In the genomic region with DNA sequence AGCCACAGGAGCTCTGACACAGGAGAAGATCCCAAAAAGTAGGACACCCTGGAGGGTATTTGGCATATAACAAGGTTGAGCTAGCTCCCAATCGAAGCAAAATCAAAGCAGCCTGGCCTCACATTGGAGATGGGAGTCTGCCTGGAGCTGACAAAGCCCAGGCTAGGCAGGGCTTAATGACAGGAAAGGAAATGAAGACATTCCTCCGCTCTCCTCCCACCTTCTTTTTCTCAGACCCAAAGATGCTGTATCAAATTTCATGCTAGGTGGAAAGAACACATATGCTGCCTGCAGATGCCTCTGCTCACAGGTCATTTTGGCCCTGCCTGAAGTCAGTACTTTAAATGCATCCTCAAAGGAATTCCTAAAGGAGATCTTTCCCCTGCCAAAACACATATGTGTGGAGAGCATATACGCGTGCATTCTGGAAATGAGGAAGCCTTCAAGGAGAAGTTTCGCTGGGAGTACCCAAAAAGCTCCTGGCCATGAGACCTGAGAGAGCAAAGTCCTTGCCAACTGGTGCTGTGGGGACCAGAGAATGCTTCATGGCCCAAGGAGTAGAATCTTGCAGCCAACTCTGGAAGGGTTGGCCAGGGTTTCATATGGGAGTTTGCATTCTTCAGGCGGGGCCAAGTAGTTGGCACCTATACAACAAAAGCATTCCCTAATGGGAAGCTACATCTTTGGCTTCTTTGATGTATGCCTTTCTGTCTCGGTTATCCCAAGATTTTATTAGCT, we compare ENCODE assay signal across 27 cellular contexts.
A peak's percentile ranks its signal among the peaks of the same experiment; 100 is the strongest.
DNase-seq lines count a peak whose midpoint lies in the region; ATAC-seq and TF ChIP-seq lines count a peak whose summit lies in the region.
"Had no signal": no experiment of that assay in that cellular context is flagged by ENCODE, and none has a peak within 500 bp of the region (broad histone marks: within the 10 kb centered on the region; RNA-seq: fewer than 3 reads in every experiment).

No MANE protein-coding gene starts in this region.

- intact Hi-C loops in MCF 10A (cut with micrococcal nuclease) = loop anchor here (10.0 kb wide), 1 partner anchor 393 kb away; no protein-coding TSS in a partner anchor
- intact Hi-C loops in transverse colon (cut with DNase I; ENCODE audit: low total_unique reads) = no loop called here

- no peaks in the 10 kb centered on the region for H3K36me3 Mint-ChIP-seq in MCF 10A (ENCODE audit: insufficient read depth, unreplicated experiment)
- H3K36me3 Mint-ChIP-seq in type B pancreatic cell = no peaks in the 10 kb centered on the region
- H3K36me3 Mint-ChIP-seq: activated naive CD4-positive, alpha-beta T cell treated with anti-CD3 and anti-CD28 coated beads, Interleukin-2, amount 50 U/mL, for 72 hours; brain; stimulated activated naive B cell treated with anti-CD40 and anti-IgM and Interleukin-4, amounts not matched to agents 10 μg/mL and 1 μg/mL and 100 μg/mL, for 72 hours had no signal

- no peak for TF ChIP-seq EP300 in transverse colon (IDR thresholded peaks at IDR 0.05; ENCODE audit: low read depth)

- H3K27ac Mint-ChIP-seq in MCF 10A (ENCODE audit: low read depth, unreplicated experiment) (no peak overlapping the region), type B pancreatic cell (peak overlapping the region; percentile 55)
- H3K27ac Mint-ChIP-seq: activated B cell treated with CpG ODN at 0.5 μM for 24 hours; activated naive CD4-positive, alpha-beta T cell treated with anti-CD3 and anti-CD28 coated beads, Interleukin-2, amount 50 U/mL, for 72 hours; brain; stimulated activated naive B cell treated with anti-CD40 and anti-IgM and Interleukin-4, amounts not matched to agents 10 μg/mL and 1 μg/mL and 100 μg/mL, for 72 hours had no signal

- peak; percentile 9 for DNase-seq in NCI-H146 (lab: John Stamatoyannopoulos, UW)
- no peak for DNase-seq in NCI-H146 treated with DMSO at 0.1 percent for 48 hours (lab: John Stamatoyannopoulos, UW; ENCODE audit: unreplicated experiment)
- peak; percentile 70 for DNase-seq in MCF 10A (ENCODE audit: unreplicated experiment)
- peak; percentile 26 for DNase-seq in inferior parietal cortex (ENCODE audit: extremely low spot score)
- DNase-seq in type B pancreatic cell (ENCODE audit: extremely low spot score, unreplicated experiment) = no peak
- DNase-seq in HCEC 1CT = no peak
- DNase-seq in transverse colon = no peak
- DNase-seq: 8988T; activated B cell treated with CpG ODN at 0.5 μM for 24 hours; activated T-cell treated with anti-CD3 and anti-CD28 coated beads, Interleukin-2, amount 50 U/mL, for 48 hours; COR-L47; cortex of kidney; EL; foreskin fibroblast; Karpas-422; left ventricle myocardium inferior; NCI-H1417; NCI-H774; occipital lobe; right cardiac atrium; SJCRH30; stimulated activated naive B cell treated with anti-CD40 and anti-IgM and Interleukin-4, amounts not matched to agents 10 μg/mL and 1 μg/mL and 100 μg/mL, for 72 hours; T-helper 2 cell; tibial artery had no signal

- H3K4me3 Mint-ChIP-seq in MCF 10A (ENCODE audit: unreplicated experiment) (no peak overlapping the region), type B pancreatic cell (no peak overlapping the region)
- H3K4me3 Mint-ChIP-seq: activated B cell treated with CpG ODN at 0.5 μM for 24 hours; brain; stimulated activated naive B cell treated with anti-CD40 and anti-IgM and Interleukin-4, amounts not matched to agents 10 μg/mL and 1 μg/mL and 100 μg/mL, for 72 hours had no signal

- in situ Hi-C loops in transverse colon (cut with MboI; ENCODE audit: low pct_ligation_motif_present in 1 of 4, low pct_unique_long_range_greater_than_20kb in 1 of 4, low sequenced_read_pairs in 3 of 4) = no loop called here

- H3K27ac ChIP-seq in transverse colon = no peak overlapping the region
- H3K27ac ChIP-seq: left ventricle myocardium inferior, SJCRH30, tibial artery had no signal

- H3K9me3 Mint-ChIP-seq in MCF 10A (ENCODE audit: unreplicated experiment) = no peaks in the 10 kb centered on the region
- no peaks in the 10 kb centered on the region for H3K9me3 Mint-ChIP-seq in type B pancreatic cell
- H3K9me3 Mint-ChIP-seq: activated B cell treated with CpG ODN at 0.5 μM for 24 hours; brain; stimulated activated naive B cell treated with anti-CD40 and anti-IgM and Interleukin-4, amounts not matched to agents 10 μg/mL and 1 μg/mL and 100 μg/mL, for 72 hours had no signal

- H3K27me3 Mint-ChIP-seq in MCF 10A (ENCODE audit: insufficient read depth, unreplicated experiment) = peaks cover 7% of the 10 kb centered on the region
- H3K27me3 Mint-ChIP-seq in type B pancreatic cell = peaks cover 6% of the 10 kb centered on the region
- H3K27me3 Mint-ChIP-seq: brain had no signal

- H3K36me3 ChIP-seq in transverse colon = no peaks in the 10 kb centered on the region
- H3K36me3 ChIP-seq: left ventricle myocardium inferior, SJCRH30, tibial artery had no signal

- peaks cover 30% of the 10 kb centered on the region for H3K4me1 Mint-ChIP-seq in MCF 10A (ENCODE audit: insufficient read depth, unreplicated experiment)
- peaks cover 44% of the 10 kb centered on the region for H3K4me1 Mint-ChIP-seq in type B pancreatic cell (ENCODE audit: unreplicated experiment)
- H3K4me1 Mint-ChIP-seq: activated B cell treated with CpG ODN at 0.5 μM for 24 hours; stimulated activated naive B cell treated with anti-CD40 and anti-IgM and Interleukin-4, amounts not matched to agents 10 μg/mL and 1 μg/mL and 100 μg/mL, for 72 hours had no signal

- TF ChIP-seq POLR2A in transverse colon (IDR thresholded peaks at IDR 0.05) = no peak

- no TSS peak for BruUV-seq in MCF 10A (replicated peaks; lab: Mats Ljungman, UMichigan)

- POLR2A ChIA-PET in MCF 10A (lab: Yijun Ruan, JAX) = interaction anchor here (0.8 to 2.5 kb wide), 4 partner anchors 12 to 120 kb away, joined by 3 to 10 read pairs (median 7); no protein-coding TSS in a partner anchor

- H3K9me3 ChIP-seq in transverse colon = no peaks in the 10 kb centered on the region
- H3K9me3 ChIP-seq: left ventricle myocardium inferior, SJCRH30, tibial artery had no signal

- H3K4me3 ChIP-seq in transverse colon = no peak overlapping the region
- H3K4me3 ChIP-seq: left ventricle myocardium inferior, SJCRH30, tibial artery had no signal

- 70% methylated on average over 4 to 7 of the region's 7 CpGs for WGBS in transverse colon (ENCODE audit: low coverage in 1 of 2), 2 donors

- CTCF ChIA-PET in MCF 10A (lab: Yijun Ruan, JAX) = interaction anchor here (0.5 to 1.3 kb wide), 7 partner anchors 9 to 648 kb away, joined by 3 to 6 read pairs (median 3); no protein-coding TSS in a partner anchor

- no peak for TF ChIP-seq CTCF in MCF 10A (IDR thresholded peaks at IDR 0.05; ENCODE audit: unreplicated experiment)
- no peak for TF ChIP-seq CTCF in type B pancreatic cell (conservative IDR thresholded peaks at IDR 0.05)
- TF ChIP-seq CTCF in transverse colon (IDR thresholded peaks at IDR 0.05) = no peak

- peaks cover 3% of the 10 kb centered on the region for H3K27me3 ChIP-seq in transverse colon
- H3K27me3 ChIP-seq: SJCRH30 had no signal

- no peak for ATAC-seq in GM18511 (IDR thresholded peaks at IDR 0.05; ENCODE audit: unreplicated experiment)
- ATAC-seq: activated naive CD4-positive, alpha-beta T cell treated with anti-CD3 and anti-CD28 coated beads, Interleukin-2, amount 50 U/mL, for 72 hours; right cardiac atrium; stimulated activated naive B cell treated with anti-CD40 and anti-IgM and Interleukin-4, amounts not matched to agents 10 μg/mL and 1 μg/mL and 100 μg/mL, for 72 hours had no signal

- H3K4me1 ChIP-seq in transverse colon = no peaks in the 10 kb centered on the region
- H3K4me1 ChIP-seq: left ventricle myocardium inferior, SJCRH30, tibial artery had no signal

Comparison
In these comparisons a context has a peak if more than half of its experiments do, and no peak if none do; other contexts are left out.
1. DNase-seq: peak in NCI-H146 (single experiment), MCF 10A (single experiment) and inferior parietal cortex (single experiment); none in NCI-H146 treated with DMSO at 0.1 percent for 48 hours (single experiment), type B pancreatic cell (single experiment), HCEC 1CT (single experiment) and transverse colon (single experiment).